14 cellular contexts compared by ENCODE assay signal in genomic region chr14:68172664-68173063, GRCh38.
DNase-seq lines count a peak whose midpoint lies in the region; ATAC-seq and TF ChIP-seq lines count a peak whose summit lies in the region.
"Had no signal": no experiment of that assay in that cellular context is flagged by ENCODE, and none has a peak within 500 bp of the region (broad histone marks: within the 10 kb centered on the region; RNA-seq: fewer than 3 reads in every experiment).

No MANE protein-coding gene starts in this region.

- TF ChIP-seq CTCF in epithelial cell of proximal tubule (conservative IDR thresholded peaks at IDR 0.05; ENCODE audit: low read depth, low read length): no peak
- TF ChIP-seq CTCF in neural progenitor cell (IDR thresholded peaks at IDR 0.05): no peak

- H3K27ac Mint-ChIP-seq in neural progenitor cell: no peak overlapping the region
- no peak overlapping the region for H3K27ac Mint-ChIP-seq in activated CD8-positive, alpha-beta memory T cell treated with anti-CD3 and anti-CD28 coated beads, Interleukin-2, amount 10 ng/mL, durations not matched to agents 7 days and 5 days
- H3K27ac Mint-ChIP-seq: CD14-positive monocyte had no signal

- H3K36me3 ChIP-seq in neural progenitor cell: no peaks in the 10 kb centered on the region

- ATAC-seq in GM18909 (IDR thresholded peaks at IDR 0.05; ENCODE audit: poor library complexity, unreplicated experiment): peak; percentile 74
- no peak for ATAC-seq in GM18519 (IDR thresholded peaks at IDR 0.05; ENCODE audit: low FRiP score, unreplicated experiment)
- no peak for ATAC-seq in GM21576 (IDR thresholded peaks at IDR 0.05; ENCODE audit: unreplicated experiment)
- ATAC-seq in activated CD8-positive, alpha-beta memory T cell treated with anti-CD3 and anti-CD28 coated beads, Interleukin-2, amount 10 ng/mL, durations not matched to agents 7 days and 5 days: no peak

- H3K4me3 ChIP-seq in epithelial cell of proximal tubule (ENCODE audit: low read depth, low read length): no peak overlapping the region
- H3K4me3 ChIP-seq in neural progenitor cell: no peak overlapping the region

- H3K27me3 ChIP-seq in neural progenitor cell: no peaks in the 10 kb centered on the region

- H3K4me3 Mint-ChIP-seq in neural progenitor cell: no peak overlapping the region
- no peak overlapping the region for H3K4me3 Mint-ChIP-seq in activated CD8-positive, alpha-beta memory T cell treated with anti-CD3 and anti-CD28 coated beads, Interleukin-2, amount 10 ng/mL, durations not matched to agents 7 days and 5 days
- H3K4me3 Mint-ChIP-seq: CD14-positive monocyte had no signal

- no peak overlapping the region for H2AFZ ChIP-seq in neural progenitor cell (replicated peaks)

- H3K4me1 ChIP-seq in neural progenitor cell: peaks cover 11% of the 10 kb centered on the region

- peaks cover 3% of the 10 kb centered on the region for H3K36me3 Mint-ChIP-seq in neural progenitor cell
- no peaks in the 10 kb centered on the region for H3K36me3 Mint-ChIP-seq in activated CD8-positive, alpha-beta memory T cell treated with anti-CD3 and anti-CD28 coated beads, Interleukin-2, amount 10 ng/mL, durations not matched to agents 7 days and 5 days
- H3K36me3 Mint-ChIP-seq: CD14-positive monocyte had no signal

- no peak overlapping the region for H3K27ac ChIP-seq in neural progenitor cell

- no peaks in the 10 kb centered on the region for H3K79me2 ChIP-seq in neural progenitor cell (ENCODE audit: low read depth)

- no peaks in the 10 kb centered on the region for H3F3A ChIP-seq in neural progenitor cell (ENCODE audit: low read depth)

- CTCF ChIA-PET in activated CD8-positive, alpha-beta memory T cell treated with anti-CD3 and anti-CD28 coated beads, Interleukin-2, amount 10 ng/mL, durations not matched to agents 7 days and 5 days (lab: Charles Lee): interaction anchor here (1.3 kb wide), 1 partner anchor 644 kb away, joined by 5 read pairs; no protein-coding TSS in a partner anchor

- H3K9me3 ChIP-seq in neural progenitor cell (ENCODE audit: low read depth): no peaks in the 10 kb centered on the region

- H3K9me3 Mint-ChIP-seq in neural progenitor cell: no peaks in the 10 kb centered on the region
- no peaks in the 10 kb centered on the region for H3K9me3 Mint-ChIP-seq in activated CD8-positive, alpha-beta memory T cell treated with anti-CD3 and anti-CD28 coated beads, Interleukin-2, amount 10 ng/mL, durations not matched to agents 7 days and 5 days (ENCODE audit: low read depth)

- no peak overlapping the region for H3K9ac ChIP-seq in neural progenitor cell

- H3K4me1 Mint-ChIP-seq in neural progenitor cell: peaks cover 21% of the 10 kb centered on the region
- no peaks in the 10 kb centered on the region for H3K4me1 Mint-ChIP-seq in activated CD8-positive, alpha-beta memory T cell treated with anti-CD3 and anti-CD28 coated beads, Interleukin-2, amount 10 ng/mL, durations not matched to agents 7 days and 5 days
- H3K4me1 Mint-ChIP-seq: CD14-positive monocyte had no signal

- no peaks in the 10 kb centered on the region for H3K27me3 Mint-ChIP-seq in neural progenitor cell (ENCODE audit: insufficient read depth, low read depth)
- no peaks in the 10 kb centered on the region for H3K27me3 Mint-ChIP-seq in activated CD8-positive, alpha-beta memory T cell treated with anti-CD3 and anti-CD28 coated beads, Interleukin-2, amount 10 ng/mL, durations not matched to agents 7 days and 5 days

- H3K4me2 ChIP-seq in neural progenitor cell: peak overlapping the region; percentile 19

- peak; percentile 90 for DNase-seq in LoVo (ENCODE audit: low spot score)
- peak; percentile 97 for DNase-seq in epithelial cell of proximal tubule (ENCODE audit: low read depth)
- no peak for DNase-seq in neural progenitor cell (ENCODE audit: low spot score)
- no peak for DNase-seq in NAMALWA (ENCODE audit: low spot score)
- DNase-seq in activated CD8-positive, alpha-beta memory T cell treated with anti-CD3 and anti-CD28 coated beads, Interleukin-2, amount 10 ng/mL, durations not matched to agents 7 days and 5 days: no peak
- DNase-seq: activated CD4-positive, alpha-beta T cell treated with anti-CD3 and anti-CD28 coated beads for 1 hour; activated naive CD4-positive, alpha-beta T cell treated with Interleukin-2 at 50 U/mL for 16 hours; effector CD8-positive, alpha-beta T cell; islet precursor cell; NCI-H187 treated with DMSO at 0.1 percent for 48 hours had no signal

- no peaks in the 10 kb centered on the region for H4K20me1 ChIP-seq in neural progenitor cell (ENCODE audit: low read depth)

Comparison
In these comparisons a context has a peak if more than half of its experiments do, and no peak if none do; other contexts are left out.
1. DNase-seq: peak in LoVo (single experiment) and epithelial cell of proximal tubule (single experiment); none in neural progenitor cell (single experiment), NAMALWA (single experiment) and activated CD8-positive, alpha-beta memory T cell treated with anti-CD3 and anti-CD28 coated beads, Interleukin-2, amount 10 ng/mL, durations not matched to agents 7 days and 5 days (single experiment).